In genomic region chr19:45865269-45865948, GRCh38 we compare ENCODE assay signal across 1 cellular context.
TF ChIP-seq lines count a peak whose summit lies in the region.

No MANE protein-coding gene starts in this region.

TF ChIP-seq in HepG2, 621 proteins besides CTCF, POLR2A, EP300 and RAD21 (continued from another document):
- no peak for TF ChIP-seq ZBTB40 (IDR thresholded peaks at IDR 0.05)
- TF ChIP-seq ZBTB40 (CRISPR knock-in tag; IDR thresholded peaks at IDR 0.05), result 0 out of 2 replicates have a peak, but pooled peaks have one; percentile 3
- TF ChIP-seq PAXIP1 (CRISPR knock-in tag; conservative IDR thresholded peaks at IDR 0.05), result no peak
- TF ChIP-seq ZSCAN9 (CRISPR knock-in tag; IDR thresholded peaks at IDR 0.05; ENCODE audit: borderline replicate concordance), result no peak
- no peak; the same call in 1 of the 2 replicates for TF ChIP-seq ZNF558 (CRISPR knock-in tag; IDR thresholded peaks at IDR 0.05; ENCODE audit: borderline replicate concordance)
- TF ChIP-seq EEA1 (CRISPR knock-in tag; IDR thresholded peaks at IDR 0.05; ENCODE audit: borderline replicate concordance), result 0 out of 2 replicates have a peak, but pooled peaks have one; percentile 20
- 0 out of 2 replicates have a peak, but pooled peaks have one; percentile 7 for TF ChIP-seq ZNF713 (CRISPR knock-in tag; IDR thresholded peaks at IDR 0.05)
- no peak for TF ChIP-seq ZNF296 (CRISPR knock-in tag; conservative IDR thresholded peaks at IDR 0.05)
- TF ChIP-seq THAP8 (CRISPR knock-in tag; IDR thresholded peaks at IDR 0.05; ENCODE audit: borderline replicate concordance), result no peak
- peak; percentile 43; the same call in 1 of the 2 replicates for TF ChIP-seq GLI4 (CRISPR knock-in tag; IDR thresholded peaks at IDR 0.05; ENCODE audit: borderline replicate concordance)
- TF ChIP-seq POGK (CRISPR knock-in tag; conservative IDR thresholded peaks at IDR 0.05), result no peak
- TF ChIP-seq ZMYM3 (CRISPR knock-in tag; IDR thresholded peaks at IDR 0.05), result peak; percentile 96
- TF ChIP-seq POGZ (CRISPR knock-in tag; IDR thresholded peaks at IDR 0.05), result no peak
- TF ChIP-seq, protein P1, sequence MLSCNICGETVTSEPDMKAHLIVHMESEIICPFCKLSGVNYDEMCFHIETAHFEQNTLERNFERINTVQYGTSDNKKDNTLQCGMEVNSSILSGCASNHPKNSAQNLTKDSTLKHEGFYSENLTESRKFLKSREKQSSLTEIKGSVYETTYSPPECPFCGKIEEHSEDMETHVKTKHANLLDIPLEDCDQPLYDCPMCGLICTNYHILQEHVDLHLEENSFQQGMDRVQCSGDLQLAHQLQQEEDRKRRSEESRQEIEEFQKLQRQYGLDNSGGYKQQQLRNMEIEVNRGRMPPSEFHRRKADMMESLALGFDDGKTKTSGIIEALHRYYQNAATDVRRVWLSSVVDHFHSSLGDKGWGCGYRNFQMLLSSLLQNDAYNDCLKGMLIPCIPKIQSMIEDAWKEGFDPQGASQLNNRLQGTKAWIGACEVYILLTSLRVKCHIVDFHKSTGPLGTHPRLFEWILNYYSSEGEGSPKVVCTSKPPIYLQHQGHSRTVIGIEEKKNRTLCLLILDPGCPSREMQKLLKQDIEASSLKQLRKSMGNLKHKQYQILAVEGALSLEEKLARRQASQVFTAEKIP (CRISPR knock-in tag; IDR thresholded peaks at IDR 0.05; ENCODE audit: borderline replicate concordance), result no peak
- TF ChIP-seq ZSCAN21 (CRISPR knock-in tag; IDR thresholded peaks at IDR 0.05; ENCODE audit: borderline replicate concordance), result no peak
- no peak for TF ChIP-seq ZNF709 (CRISPR knock-in tag; IDR thresholded peaks at IDR 0.05)
- TF ChIP-seq ZNF407 (CRISPR knock-in tag; IDR thresholded peaks at IDR 0.05; ENCODE audit: not compliant biosample characterization), result peak; percentile 38
- peak; percentile 52; the same call in 1 of the 2 replicates for TF ChIP-seq ZBTB7A (CRISPR knock-in tag; IDR thresholded peaks at IDR 0.05)
- 0 out of 2 replicates have a peak, but pooled peaks have one; percentile 11 for TF ChIP-seq ZNF317 (CRISPR knock-in tag; IDR thresholded peaks at IDR 0.05)
- no peak for TF ChIP-seq ZFAT (CRISPR knock-in tag; conservative IDR thresholded peaks at IDR 0.05)
- TF ChIP-seq MEIS2 (CRISPR knock-in tag; IDR thresholded peaks at IDR 0.05), result no peak
